ENCODE assay signal across 2 cellular contexts in genomic region chr12:108236366-108236765, GRCh38.
TF ChIP-seq lines count a peak whose summit lies in the region.

No MANE protein-coding gene starts in this region.

TF ChIP-seq in GM23338, 12 proteins besides CTCF, POLR2A, EP300 and RAD21 (continued from another document):
- TF ChIP-seq ETS1 (IDR thresholded peaks at IDR 0.05) (no peak), CREB1 (CRISPR knock-in tag; IDR thresholded peaks at IDR 0.05; ENCODE audit: low read depth) (no peak), EZH2phosphoT487 (IDR thresholded peaks at IDR 0.05; ENCODE audit: unreplicated experiment) (no peak), NANOG (IDR thresholded peaks at IDR 0.05; ENCODE audit: borderline replicate concordance) (no peak), REST (IDR thresholded peaks at IDR 0.05; ENCODE audit: unreplicated experiment) (no peak), ZNF462 (CRISPR knock-in tag; IDR thresholded peaks at IDR 0.05) (no peak), JUNB (IDR thresholded peaks at IDR 0.05; ENCODE audit: unreplicated experiment) (no peak), EZH2 (IDR thresholded peaks at IDR 0.05; ENCODE audit: low read depth, unreplicated experiment) (no peak)

TF ChIP-seq in H1, 55 proteins besides CTCF, POLR2A, EP300 and RAD21 (continued from another document):
- TF ChIP-seq, protein P1, sequence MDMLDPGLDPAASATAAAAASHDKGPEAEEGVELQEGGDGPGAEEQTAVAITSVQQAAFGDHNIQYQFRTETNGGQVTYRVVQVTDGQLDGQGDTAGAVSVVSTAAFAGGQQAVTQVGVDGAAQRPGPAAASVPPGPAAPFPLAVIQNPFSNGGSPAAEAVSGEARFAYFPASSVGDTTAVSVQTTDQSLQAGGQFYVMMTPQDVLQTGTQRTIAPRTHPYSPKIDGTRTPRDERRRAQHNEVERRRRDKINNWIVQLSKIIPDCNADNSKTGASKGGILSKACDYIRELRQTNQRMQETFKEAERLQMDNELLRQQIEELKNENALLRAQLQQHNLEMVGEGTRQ (IDR thresholded peaks at IDR 0.05; ENCODE audit: low read length) = no peak
- no peak for TF ChIP-seq JUND (IDR thresholded peaks at IDR 0.05; ENCODE audit: low read length)
- TF ChIP-seq, protein P2, sequence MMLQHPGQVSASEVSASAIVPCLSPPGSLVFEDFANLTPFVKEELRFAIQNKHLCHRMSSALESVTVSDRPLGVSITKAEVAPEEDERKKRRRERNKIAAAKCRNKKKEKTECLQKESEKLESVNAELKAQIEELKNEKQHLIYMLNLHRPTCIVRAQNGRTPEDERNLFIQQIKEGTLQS (IDR thresholded peaks at IDR 0.05; ENCODE audit: insufficient read depth, low read depth, low read length) = no peak
- TF ChIP-seq CHD1 (IDR thresholded peaks at IDR 0.05; ENCODE audit: low read depth, low read length) = no peak
